In genomic region chr2:236120829-236121228, GRCh38 we compare ENCODE assay signal across 6 cellular contexts.
"Had no signal": no experiment of that assay in that cellular context is flagged by ENCODE, and none has a peak within 500 bp of the region (broad histone marks: within the 10 kb centered on the region; RNA-seq: fewer than 3 reads in every experiment).

No MANE protein-coding gene starts in this region.

- H2AFZ ChIP-seq: GM23338 had no signal

- DNase-seq: KG1 had no signal

- H3K4me3 ChIP-seq: GM23338, HAP-1, K562 had no signal

- ATAC-seq: HCT116, K562 had no signal

- H3K4me2 ChIP-seq: GM23338 had no signal

- H3K27ac ChIP-seq: HL-60 had no signal

- H3K9me3 ChIP-seq: HAP-1 had no signal

- H3K4me1 ChIP-seq: HAP-1 had no signal

- H3K36me3 ChIP-seq: HAP-1 had no signal
